In genomic region chr6:151702851-151703629, GRCh38 we compare ENCODE assay signal across 11 cellular contexts.
DNase-seq lines count a peak whose midpoint lies in the region; ATAC-seq, FAIRE-seq and TF ChIP-seq lines count a peak whose summit lies in the region.
"Had no signal": no experiment of that assay in that cellular context is flagged by ENCODE, and none has a peak within 500 bp of the region (broad histone marks: within the 10 kb centered on the region; RNA-seq: fewer than 3 reads in every experiment).

No MANE protein-coding gene starts in this region.

- no peak for FAIRE-seq in pancreas (lab: Jason Lieb, UNC)
- FAIRE-seq: GM19239 had no signal

- no peaks in the 10 kb centered on the region for H3K4me1 ChIP-seq in pancreas
- no peaks in the 10 kb centered on the region for H3K4me1 ChIP-seq in esophagus muscularis mucosa

- peak overlapping the region; percentile 84 to 95 for H3K27ac Mint-ChIP-seq in natural killer cell treated with Interleukin-12 subunit alpha and Interleukin-12 subunit beta and Interleukin-15 and Interleukin-18, amount 100 ng/mL, for 72 hours
- no peak overlapping the region for H3K27ac Mint-ChIP-seq in natural killer cell
- peak overlapping the region; percentile 59 for H3K27ac Mint-ChIP-seq in activated T-helper 1 cell treated with anti-CD3 and anti-CD28 coated beads, Interleukin-12 subunit alpha, Interleukin-12 subunit beta, Interleukin-2, Interleukin-4 antibody, amounts not matched to agents 30 ng/mL and 10 ng/mL and 1 ng/mL, durations not matched to agents 14 hours and 24 hours and 36 hours

- ATAC-seq in natural killer cell treated with Interleukin-12 subunit alpha and Interleukin-12 subunit beta and Interleukin-15 and Interleukin-18, amount 100 ng/mL, for 72 hours: peak; percentile 44 to 54
- ATAC-seq in natural killer cell (no peak), HG02938 (IDR thresholded peaks at IDR 0.05; ENCODE audit: unreplicated experiment) (peak; percentile 39), pancreas (no peak)

- H3K36me3 Mint-ChIP-seq in natural killer cell treated with Interleukin-12 subunit alpha and Interleukin-12 subunit beta and Interleukin-15 and Interleukin-18, amount 100 ng/mL, for 72 hours: no peaks in the 10 kb centered on the region
- H3K36me3 Mint-ChIP-seq in natural killer cell: no peaks in the 10 kb centered on the region
- H3K36me3 Mint-ChIP-seq in activated T-helper 1 cell treated with anti-CD3 and anti-CD28 coated beads, Interleukin-12 subunit alpha, Interleukin-12 subunit beta, Interleukin-2, Interleukin-4 antibody, amounts not matched to agents 30 ng/mL and 10 ng/mL and 1 ng/mL, durations not matched to agents 14 hours and 24 hours and 36 hours (ENCODE audit: low read depth): peaks cover 18% of the 10 kb centered on the region

- H3K36me3 ChIP-seq in pancreas (no peaks in the 10 kb centered on the region), esophagus muscularis mucosa (no peaks in the 10 kb centered on the region)

- H3K27ac ChIP-seq in pancreas (no peak overlapping the region), esophagus muscularis mucosa (replicated peaks in 1 of 4) (no peak overlapping the region)

- no peaks in the 10 kb centered on the region for H3K9me3 Mint-ChIP-seq in natural killer cell treated with Interleukin-12 subunit alpha and Interleukin-12 subunit beta and Interleukin-15 and Interleukin-18, amount 100 ng/mL, for 72 hours
- no peaks in the 10 kb centered on the region for H3K9me3 Mint-ChIP-seq in natural killer cell
- H3K9me3 Mint-ChIP-seq in activated T-helper 1 cell treated with anti-CD3 and anti-CD28 coated beads, Interleukin-12 subunit alpha, Interleukin-12 subunit beta, Interleukin-2, Interleukin-4 antibody, amounts not matched to agents 30 ng/mL and 10 ng/mL and 1 ng/mL, durations not matched to agents 14 hours and 24 hours and 36 hours: peaks cover 9% of the 10 kb centered on the region
- H3K9me3 Mint-ChIP-seq: effector memory CD8-positive, alpha-beta T cell had no signal

- DNase-seq in natural killer cell treated with Interleukin-12 subunit alpha and Interleukin-12 subunit beta and Interleukin-15 and Interleukin-18, amount 100 ng/mL, for 72 hours (ENCODE audit: low spot score): no peak
- DNase-seq in natural killer cell: no peak
- DNase-seq in activated T-helper 1 cell treated with anti-CD3 and anti-CD28 coated beads, Interleukin-12 subunit alpha, Interleukin-12 subunit beta, Interleukin-2, Interleukin-4 antibody, amounts not matched to agents 30 ng/mL and 10 ng/mL and 1 ng/mL, durations not matched to agents 14 hours and 24 hours and 36 hours (ENCODE audit: low spot score): no peak
- DNase-seq in nucleus accumbens (lab: John Stamatoyannopoulos, UW): no peak
- no peak for DNase-seq in pancreas
- DNase-seq in esophagus muscularis mucosa (ENCODE audit: extremely low spot score): no peak
- DNase-seq in stimulated activated CD4-positive, alpha-beta T cell treated with anti-CD3 and anti-CD28 coated beads, Interleukin-4, amount 100 ng/mL, for 24 hours: no peak
- DNase-seq: effector memory CD8-positive, alpha-beta T cell; kidney glomerular epithelial cell had no signal

- intact Hi-C loops in natural killer cell (cut with micrococcal nuclease): no loop called here
- intact Hi-C loops in activated T-helper 1 cell treated with anti-CD3 and anti-CD28 coated beads, Interleukin-12 subunit alpha, Interleukin-12 subunit beta, Interleukin-2, Interleukin-4 antibody, amounts not matched to agents 30 ng/mL and 10 ng/mL and 1 ng/mL, durations not matched to agents 14 hours and 24 hours and 36 hours (cut with micrococcal nuclease): loop anchor here (1.0 to 5.0 kb wide), 11 partner anchors 12 to 600 kb away; partner anchors contain the start of gene RMND1
- intact Hi-C loops in pancreas (cut with DNase I): no loop called here
- intact Hi-C loops in esophagus muscularis mucosa (cut with DNase I): no loop called here

- 48 to 51% methylated on average over 5 of the region's 5 CpGs for WGBS in pancreas, 2 donors
- 60% methylated on average over 4 of the region's 5 CpGs for WGBS in esophagus muscularis mucosa

- H3K4me3 ChIP-seq in pancreas (no peak overlapping the region), esophagus muscularis mucosa (no peak overlapping the region)

- peaks cover 0 to 6% of the 10 kb centered on the region in 2 donors for H3K27me3 Mint-ChIP-seq in natural killer cell treated with Interleukin-12 subunit alpha and Interleukin-12 subunit beta and Interleukin-15 and Interleukin-18, amount 100 ng/mL, for 72 hours
- peaks cover 0 to 7% of the 10 kb centered on the region in 2 donors for H3K27me3 Mint-ChIP-seq in natural killer cell (ENCODE audit: low read depth in 2 of 2)
- peaks cover 10% of the 10 kb centered on the region for H3K27me3 Mint-ChIP-seq in activated T-helper 1 cell treated with anti-CD3 and anti-CD28 coated beads, Interleukin-12 subunit alpha, Interleukin-12 subunit beta, Interleukin-2, Interleukin-4 antibody, amounts not matched to agents 30 ng/mL and 10 ng/mL and 1 ng/mL, durations not matched to agents 14 hours and 24 hours and 36 hours (ENCODE audit: insufficient read depth)
- H3K27me3 Mint-ChIP-seq: effector memory CD8-positive, alpha-beta T cell had no signal

- TF ChIP-seq EP300 in esophagus muscularis mucosa (IDR thresholded peaks at IDR 0.05): no peak

- H3K4me1 Mint-ChIP-seq in natural killer cell treated with Interleukin-12 subunit alpha and Interleukin-12 subunit beta and Interleukin-15 and Interleukin-18, amount 100 ng/mL, for 72 hours (ENCODE audit: low read depth in 2 of 2): peaks cover 20% of the 10 kb centered on the region in 2 donors
- no peaks in the 10 kb centered on the region for H3K4me1 Mint-ChIP-seq in natural killer cell
- H3K4me1 Mint-ChIP-seq in activated T-helper 1 cell treated with anti-CD3 and anti-CD28 coated beads, Interleukin-12 subunit alpha, Interleukin-12 subunit beta, Interleukin-2, Interleukin-4 antibody, amounts not matched to agents 30 ng/mL and 10 ng/mL and 1 ng/mL, durations not matched to agents 14 hours and 24 hours and 36 hours (ENCODE audit: low read depth): peaks cover 56% of the 10 kb centered on the region

- H3K27me3 ChIP-seq in pancreas: no peaks in the 10 kb centered on the region
- H3K27me3 ChIP-seq in esophagus muscularis mucosa: peaks cover 0 to 6% (median 0%) of the 10 kb centered on the region in 4 donors

- no peak for TF ChIP-seq POLR2A in esophagus muscularis mucosa (IDR thresholded peaks at IDR 0.05; ENCODE audit: low read depth)

- H3K4me3 Mint-ChIP-seq in natural killer cell treated with Interleukin-12 subunit alpha and Interleukin-12 subunit beta and Interleukin-15 and Interleukin-18, amount 100 ng/mL, for 72 hours: peak overlapping the region; percentile 21
- H3K4me3 Mint-ChIP-seq in natural killer cell: no peak overlapping the region
- no peak overlapping the region for H3K4me3 Mint-ChIP-seq in activated T-helper 1 cell treated with anti-CD3 and anti-CD28 coated beads, Interleukin-12 subunit alpha, Interleukin-12 subunit beta, Interleukin-2, Interleukin-4 antibody, amounts not matched to agents 30 ng/mL and 10 ng/mL and 1 ng/mL, durations not matched to agents 14 hours and 24 hours and 36 hours
- H3K4me3 Mint-ChIP-seq: effector memory CD8-positive, alpha-beta T cell had no signal

- TF ChIP-seq CTCF in natural killer cell (IDR thresholded peaks at IDR 0.05) (no peak), pancreas (IDR thresholded peaks at IDR 0.05) (no peak), esophagus muscularis mucosa (IDR thresholded peaks at IDR 0.05) (no peak)

- H3K9me3 ChIP-seq in pancreas (no peaks in the 10 kb centered on the region), esophagus muscularis mucosa (peaks cover 0 to 4% (median 0%) of the 10 kb centered on the region in 4 donors)

Comparison
In these comparisons a context has a peak if more than half of its experiments do, and no peak if none do; other contexts are left out.
1. ATAC-seq: peak in natural killer cell treated with Interleukin-12 subunit alpha and Interleukin-12 subunit beta and Interleukin-15 and Interleukin-18, amount 100 ng/mL, for 72 hours (2 of 2) and HG02938 (single experiment); none in natural killer cell (0 of 3) and pancreas (0 of 4).
2. H3K27ac Mint-ChIP-seq: peak in natural killer cell treated with Interleukin-12 subunit alpha and Interleukin-12 subunit beta and Interleukin-15 and Interleukin-18, amount 100 ng/mL, for 72 hours (2 of 2) and activated T-helper 1 cell treated with anti-CD3 and anti-CD28 coated beads, Interleukin-12 subunit alpha, Interleukin-12 subunit beta, Interleukin-2, Interleukin-4 antibody, amounts not matched to agents 30 ng/mL and 10 ng/mL and 1 ng/mL, durations not matched to agents 14 hours and 24 hours and 36 hours (single experiment); none in natural killer cell (0 of 2).